Comparison of ENCODE assay signal across 1 cellular context in the genomic region with DNA sequence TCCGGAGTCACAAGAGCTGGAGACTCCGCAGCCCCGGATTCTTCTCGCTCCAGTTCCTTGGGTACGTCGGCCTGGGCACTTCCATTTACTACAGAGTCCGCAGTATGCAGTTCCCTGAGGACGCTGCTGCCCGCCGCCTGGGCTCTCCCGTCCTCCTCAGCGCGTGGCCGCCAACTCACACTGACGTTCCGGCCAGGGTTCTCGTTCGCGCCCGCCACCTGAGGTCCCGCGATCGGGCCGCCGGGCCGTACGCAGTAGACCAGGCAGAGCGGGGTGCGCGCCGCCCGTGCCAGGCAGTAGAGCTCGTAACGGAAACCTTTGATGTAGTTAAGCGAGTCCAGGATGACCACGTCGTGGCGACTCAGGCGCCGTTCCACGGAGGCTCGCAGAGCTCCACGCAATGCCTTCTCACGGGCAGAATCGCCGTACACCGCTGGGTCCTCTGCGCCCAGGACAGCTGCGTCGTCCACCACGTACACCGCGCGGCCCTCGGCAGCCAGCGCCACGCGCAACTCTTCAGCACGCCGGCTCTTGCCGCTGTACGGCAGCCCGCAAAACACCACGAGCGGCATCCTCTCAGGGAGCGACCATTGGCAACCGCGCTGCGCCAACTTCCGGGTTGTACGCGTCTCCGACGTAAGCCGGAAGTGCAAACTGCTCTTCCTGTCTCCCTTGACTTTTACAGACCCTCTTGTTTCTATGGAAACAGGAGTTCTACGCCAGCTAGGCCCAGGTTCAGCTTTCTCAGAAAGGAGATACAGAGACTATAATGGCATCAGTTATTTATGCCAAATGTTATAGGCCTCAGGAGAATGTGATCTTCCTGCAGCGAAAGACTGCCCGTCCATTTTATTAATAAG.
TF ChIP-seq lines count a peak whose summit lies in the region.

Gene KTI12 (minus strand): TSS at position 621 of the 860 bp plus-strand sequence. CDS start 49 bp downstream, at position 572.

TF ChIP-seq in HEK293, 187 proteins besides CTCF, POLR2A, EP300 and RAD21 (continued from another document):
- TF ChIP-seq ZNF18 (tag by site-specific recombination; IDR thresholded peaks at IDR 0.05) (0 out of 2 replicates have a peak, but pooled peaks have one; percentile 28), ZNF530 (tag by site-specific recombination; IDR thresholded peaks at IDR 0.05; ENCODE audit: low read depth) (no peak), REPIN1 (tag by site-specific recombination; IDR thresholded peaks at IDR 0.05; ENCODE audit: low read depth) (peak; percentile 81; the same call in 1 of the 2 replicates)
